Comparison of ENCODE assay signal across 8 cellular contexts in genomic region chr14:39174560-39175444, GRCh38. TPM values are rescaled to one million over a fixed set of nuclear protein-coding genes. Genes with fewer than 3 reads are reported as not detected.
DNase-seq lines count a peak whose midpoint lies in the region; ATAC-seq, FAIRE-seq and TF ChIP-seq lines count a peak whose summit lies in the region.

Gene PNN, plus strand, starts transcription at chr14:39175254. Its CDS starts 26 bp downstream, at chr14:39175280.

- H3K4me3 ChIP-seq in AG04449 (ENCODE audit: low read depth, low read length) (peak within 1 kb of the TSS; percentile 88), WI38 (ENCODE audit: low read depth, low read length) (peak within 1 kb of the TSS; percentile 95), bronchial epithelial cell (ENCODE audit: low read depth, low read length) (peak within 1 kb of the TSS; percentile 96), small intestine (ENCODE audit: low read depth in 1 of 2, low read length in 2 of 2) (peak within 1 kb of the TSS; percentile 76 to 98)

- H3K4me1 ChIP-seq in small intestine (ENCODE audit: control insufficient read depth in 2 of 2, insufficient read depth in 1 of 2, low read depth in 1 of 2, low read length in 1 of 2) = peaks cover 0 to 8% of the 10 kb centered on the region in 2 donors

- H3K27ac ChIP-seq in small intestine (ENCODE audit: low read depth in 1 of 2, low read length in 1 of 2) = peak within 1 kb of the TSS; percentile 87 to 97

- CTCF ChIA-PET in AG04449 (lab: Yijun Ruan, JAX) = no interaction called here

- peaks cover 11% of the 10 kb centered on the region for H3K36me3 ChIP-seq in bronchial epithelial cell (ENCODE audit: control insufficient read depth, insufficient read depth, low read length)
- H3K36me3 ChIP-seq in small intestine (ENCODE audit: control insufficient read depth in 2 of 2, insufficient read depth in 2 of 2, low read length in 2 of 2) = peaks cover 9 to 10% of the 10 kb centered on the region in 2 donors

- H3K27me3 ChIP-seq in bronchial epithelial cell (ENCODE audit: control insufficient read depth, insufficient read depth, low read length) (no peaks in the 10 kb centered on the region), small intestine (ENCODE audit: control insufficient read depth in 2 of 2, insufficient read depth in 2 of 2, low read length in 2 of 2) (no peaks in the 10 kb centered on the region)

- TF ChIP-seq CTCF in AG04449 (IDR thresholded peaks at IDR 0.05; ENCODE audit: insufficient read depth, low read length, missing control alignments) (no peak), WI38 (IDR thresholded peaks at IDR 0.05; ENCODE audit: low read depth, low read length) (no peak), bronchial epithelial cell (IDR thresholded peaks at IDR 0.05; ENCODE audit: insufficient read depth, low read length, severe bottlenecking) (no peak)

- FAIRE-seq in bronchial epithelial cell (lab: Jason Lieb, UNC) = peak; percentile 76
- no peak for FAIRE-seq in small intestine (lab: Jason Lieb, UNC)

- WGBS in small intestine, 3 donors = 1 to 3% (median 2%) methylated on average over 54 to 56 of the region's 56 CpGs

- ATAC-seq in GM18907 (IDR thresholded peaks at IDR 0.05; ENCODE audit: unreplicated experiment) (peak; percentile 94), HG03159 (IDR thresholded peaks at IDR 0.05; ENCODE audit: unreplicated experiment) (peak; percentile 90)

- POLR2A ChIA-PET in AG04449 (lab: Yijun Ruan, JAX) = interaction anchor here (1.0 to 1.4 kb wide), 2 partner anchors 11 to 92 kb away, joined by 3 to 11 read pairs; no protein-coding TSS in a partner anchor

- no peaks in the 10 kb centered on the region for H3K9me3 ChIP-seq in small intestine (ENCODE audit: control insufficient read depth, low read depth)

- DNase-seq in AG04449 (ENCODE audit: low read depth, low spot score) (peak; percentile 98), NCI-H2227 treated with DMSO at 0.1 percent for 48 hours (lab: John Stamatoyannopoulos, UW) (peak; percentile 96), bronchial epithelial cell (ENCODE audit: low read depth) (peak; percentile 98), iPS-NIHi11 (ENCODE audit: low spot score) (peak; percentile 93), small intestine (peak; percentile 100)

RNA-seq across cellular contexts. Expression of gene PNN, which starts in this region (rescaled TPM):
- total RNA-seq in bronchial epithelial cell = 12.9 and 18.9 TPM in 2 replicates
- 10 to 100 TPM; 21.1 to 33.1 (median 25.3) TPM for polyA plus RNA-seq in small intestine

Comparison
In these comparisons a context has a peak if more than half of its experiments do, and no peak if none do; other contexts are left out.
1. Peak in every context shown above with its lines: DNase-seq, ATAC-seq, H3K4me3 ChIP-seq and H3K27ac ChIP-seq.